18 cellular contexts compared by ENCODE assay signal in genomic region chr18:61817086-61817485, GRCh38.
"Had no signal": no experiment of that assay in that cellular context is flagged by ENCODE, and none has a peak within 500 bp of the region (broad histone marks: within the 10 kb centered on the region; RNA-seq: fewer than 3 reads in every experiment).

No MANE protein-coding gene starts in this region.

- H3K27me3 Mint-ChIP-seq: activated naive CD8-positive, alpha-beta T cell treated with anti-CD3 and anti-CD28 coated beads for 36 hours had no signal

- H3K36me3 Mint-ChIP-seq: activated naive CD8-positive, alpha-beta T cell treated with anti-CD3 and anti-CD28 coated beads for 36 hours had no signal

- H3K27me3 ChIP-seq: gastrocnemius medialis, heart left ventricle, left lung, thyroid gland had no signal

- H3K9me3 Mint-ChIP-seq: activated naive CD8-positive, alpha-beta T cell treated with anti-CD3 and anti-CD28 coated beads for 36 hours; dendritic cell treated with granulocyte-macrophage colony-stimulating factor and Interleukin-4, amounts not matched to agents 40 ng/mL and 50 ng/mL, for 4 days; T-helper 2 cell treated with Interferon-gamma antibody and Interleukin-4, amounts not matched to agents 5 μg/mL and 100 μg/mL, for 36 hours had no signal

- H3K27ac Mint-ChIP-seq: activated naive CD8-positive, alpha-beta T cell treated with anti-CD3 and anti-CD28 coated beads for 36 hours; dendritic cell treated with granulocyte-macrophage colony-stimulating factor and Interleukin-4, amounts not matched to agents 40 ng/mL and 50 ng/mL, for 4 days; T-helper 2 cell treated with Interferon-gamma antibody and Interleukin-4, amounts not matched to agents 5 μg/mL and 100 μg/mL, for 36 hours had no signal

- FAIRE-seq: TTC549 had no signal

- H3K27ac ChIP-seq: gastrocnemius medialis, heart left ventricle, left lung, thyroid gland had no signal

- H3K4me1 ChIP-seq: gastrocnemius medialis, left lung, thyroid gland had no signal

- H3K4me1 Mint-ChIP-seq: activated naive CD8-positive, alpha-beta T cell treated with anti-CD3 and anti-CD28 coated beads for 36 hours had no signal

- H3K9me3 ChIP-seq: gastrocnemius medialis, heart left ventricle, left lung, thyroid gland had no signal

- H3K36me3 ChIP-seq: gastrocnemius medialis, left lung, thyroid gland had no signal

- H3K4me3 ChIP-seq: gastrocnemius medialis, heart left ventricle, left lung, thyroid gland had no signal

- DNase-seq: activated CD4-positive, alpha-beta T cell treated with anti-CD3 and anti-CD28 coated beads, Interleukin-2, amount 50 U/mL, for 4 hours; activated gamma-delta T cell; activated naive CD8-positive, alpha-beta T cell treated with anti-CD3 and anti-CD28 coated beads for 36 hours; amygdala; cerebellar nuclear complex; effector memory CD4-positive, alpha-beta T cell; gastrocnemius medialis; heart left ventricle; left lung; retina; stimulated activated CD4-positive, alpha-beta T cell treated with anti-CD3 and anti-CD28 coated beads, Interleukin-12 subunit alpha, Interleukin-12 subunit beta, amount 100 ng/mL, for 4 hours; stimulated activated CD4-positive, alpha-beta T cell treated with anti-CD3 and anti-CD28 coated beads, Interleukin-1b, Interleukin-23, amount 100 ng/mL, for 48 hours; stimulated activated CD8-positive, alpha-beta memory T cell treated with anti-CD3 and anti-CD28 coated beads, Interleukin-4, amount 100 ng/mL, for 48 hours; stimulated activated naive CD4-positive, alpha-beta T cell; thyroid gland had no signal

- H3K4me3 Mint-ChIP-seq: activated naive CD8-positive, alpha-beta T cell treated with anti-CD3 and anti-CD28 coated beads for 36 hours; dendritic cell treated with granulocyte-macrophage colony-stimulating factor and Interleukin-4, amounts not matched to agents 40 ng/mL and 50 ng/mL, for 4 days; T-helper 2 cell treated with Interferon-gamma antibody and Interleukin-4, amounts not matched to agents 5 μg/mL and 100 μg/mL, for 36 hours had no signal

- ATAC-seq: gastrocnemius medialis, heart left ventricle, left lung had no signal
